ENCODE assay signal across 10 cellular contexts in the genomic region with DNA sequence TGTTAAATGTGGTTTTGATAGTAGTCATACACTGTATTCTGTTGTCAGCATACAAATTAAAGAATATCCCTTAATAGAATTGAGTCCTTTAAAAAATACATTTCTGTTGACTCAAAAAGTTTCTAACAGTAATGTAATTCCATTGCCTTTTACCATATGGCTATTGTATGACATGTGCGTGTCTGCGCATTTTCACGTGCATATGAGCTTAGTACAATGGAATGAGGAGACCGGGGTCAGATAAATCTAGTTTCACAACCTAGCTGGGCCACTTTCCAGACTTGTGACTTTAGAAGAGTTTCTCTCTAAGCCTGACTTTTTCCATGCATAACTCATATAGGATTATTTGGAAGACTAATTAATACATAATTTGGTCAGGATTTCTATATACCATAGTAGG. TPM values are rescaled to one million over a fixed set of nuclear protein-coding genes. Genes with fewer than 3 reads are reported as not detected.
DNase-seq lines count a peak whose midpoint lies in the region; ATAC-seq and TF ChIP-seq lines count a peak whose summit lies in the region.
"Had no signal": no experiment of that assay in that cellular context is flagged by ENCODE, and none has a peak within 500 bp of the region (broad histone marks: within the 10 kb centered on the region; RNA-seq: fewer than 3 reads in every experiment).

No MANE protein-coding gene starts in this region.

- no peak for TF ChIP-seq CTCF in AG04449 (IDR thresholded peaks at IDR 0.05; ENCODE audit: insufficient read depth, low read length, missing control alignments)

- H3K27me3 Mint-ChIP-seq in IgD-negative memory B cell = no peaks in the 10 kb centered on the region
- H3K27me3 Mint-ChIP-seq: T-cell had no signal

- H3K36me3 Mint-ChIP-seq in IgD-negative memory B cell = peaks cover 13% of the 10 kb centered on the region

- POLR2A ChIA-PET in AG04449 (lab: Yijun Ruan, JAX) = interaction anchor here (1.4 kb wide), 1 partner anchor 40 kb away, joined by 4 read pairs; no protein-coding TSS in a partner anchor

- CTCF ChIA-PET in AG04449 (lab: Yijun Ruan, JAX) = interaction anchor here (1.3 to 3.6 kb wide), 2 partner anchors 8 to 48 kb away, joined by 3 to 14 read pairs; no protein-coding TSS in a partner anchor

- peaks cover 40 to 75% (median 58%) of the 10 kb centered on the region in 3 donors for H3K4me1 Mint-ChIP-seq in IgD-negative memory B cell

- peak overlapping the region in 2 of 3 donors; percentile 2 to 46 for H3K27ac Mint-ChIP-seq in IgD-negative memory B cell

- no peak overlapping the region for H3K4me3 Mint-ChIP-seq in IgD-negative memory B cell
- H3K4me3 Mint-ChIP-seq: T-cell had no signal

- H3K9me3 Mint-ChIP-seq in IgD-negative memory B cell = no peaks in the 10 kb centered on the region
- H3K9me3 Mint-ChIP-seq: T-cell had no signal

- DNase-seq in AG04449 (ENCODE audit: low read depth, low spot score) = peak; percentile 96
- peak; percentile 37 for DNase-seq in epidermal melanocyte (ENCODE audit: insufficient read length, low spot score)
- DNase-seq in myocyte (ENCODE audit: low read depth) = peak; percentile 72
- DNase-seq: stimulated activated CD4-positive, alpha-beta T cell treated with anti-CD3 and anti-CD28 coated beads, Interleukin-1b, Interleukin-23, amount 100 ng/mL, for 48 hours; T-cell had no signal

- no peak for ATAC-seq in GM18858 (IDR thresholded peaks at IDR 0.05; ENCODE audit: unreplicated experiment)
- ATAC-seq in GM18907 (IDR thresholded peaks at IDR 0.05; ENCODE audit: unreplicated experiment) = no peak
- ATAC-seq in GM18520 (IDR thresholded peaks at IDR 0.05; ENCODE audit: unreplicated experiment) = no peak
- no peak for ATAC-seq in GM19395 (IDR thresholded peaks at IDR 0.05; ENCODE audit: unreplicated experiment)
- ATAC-seq: T-cell had no signal

- H3K4me3 ChIP-seq in AG04449 (ENCODE audit: low read depth, low read length) = no peak overlapping the region

RNA-seq across cellular contexts. Expression of a gene that starts 38.7 kb away (rescaled TPM):
- 113 TPM for polyA plus RNA-seq in IgD-negative memory B cell
- 103 and 108 TPM in 2 replicates for total RNA-seq in myocyte
- 21.9 TPM for polyA plus RNA-seq in myocyte (2012)

Comparison
In these comparisons a context has a peak if more than half of its experiments do, and no peak if none do; other contexts are left out.
1. DNase-seq: peak in every context shown above with its lines; median percentile 96 in AG04449; 72 in myocyte; 37 in epidermal melanocyte.